ENCODE assay signal across 16 cellular contexts in genomic region chr6:28368522-28368921, GRCh38. TPM values are rescaled to one million over a fixed set of nuclear protein-coding genes. Genes with fewer than 3 reads are reported as not detected.
A peak's percentile ranks its signal among the peaks of the same experiment; 100 is the strongest.
DNase-seq lines count a peak whose midpoint lies in the region; ATAC-seq and TF ChIP-seq lines count a peak whose summit lies in the region.
"Had no signal": no experiment of that assay in that cellular context is flagged by ENCODE, and none has a peak within 500 bp of the region (broad histone marks: within the 10 kb centered on the region; RNA-seq: fewer than 3 reads in every experiment).

No MANE protein-coding gene starts in this region.

- H3K27me3 Mint-ChIP-seq in CD8-positive, alpha-beta memory T cell = no peaks in the 10 kb centered on the region
- H3K27me3 Mint-ChIP-seq: T-cell had no signal

- no peak overlapping the region for H3K4me3 Mint-ChIP-seq in CD8-positive, alpha-beta memory T cell
- H3K4me3 Mint-ChIP-seq: HFFc6, T-cell had no signal

- DNase-seq in NB4 (ENCODE audit: low read depth) = peak; percentile 37
- DNase-seq in upper lobe of right lung = no peak
- no peak for DNase-seq in CD8-positive, alpha-beta memory T cell
- no peak for DNase-seq in T-helper 9 cell
- DNase-seq in BE2C = no peak
- DNase-seq: activated CD4-positive, alpha-beta T cell treated with anti-CD3 and anti-CD28 coated beads, Interleukin-2, amount 50 U/mL, for 4 hours; dorsolateral prefrontal cortex; GDM1; HFFc6; Kasumi-1; mesenchymal stem cell; stimulated activated CD4-positive, alpha-beta T cell treated with anti-CD3 and anti-CD28 coated beads, Interleukin-12 subunit alpha, Interleukin-12 subunit beta, amount 100 ng/mL, for 4 hours; T-cell had no signal

- H3K27me3 ChIP-seq in upper lobe of right lung (no peaks in the 10 kb centered on the region), BE2C (no peaks in the 10 kb centered on the region)
- H3K27me3 ChIP-seq in CD8-positive, alpha-beta memory T cell (ENCODE audit: insufficient read depth, low read length, poor library complexity, severe bottlenecking) = no peaks in the 10 kb centered on the region
- H3K27me3 ChIP-seq: dorsolateral prefrontal cortex had no signal

- no peaks in the 10 kb centered on the region for H3K4me1 ChIP-seq in upper lobe of right lung
- no peaks in the 10 kb centered on the region for H3K4me1 ChIP-seq in CD8-positive, alpha-beta memory T cell (ENCODE audit: insufficient read depth, low read length)
- H3K4me1 ChIP-seq in BE2C = no peaks in the 10 kb centered on the region
- H3K4me1 ChIP-seq: parathyroid adenoma had no signal

- ATAC-seq in GM18870 (IDR thresholded peaks at IDR 0.05; ENCODE audit: unreplicated experiment) (peak; percentile 55), HG02852 (IDR thresholded peaks at IDR 0.05; ENCODE audit: unreplicated experiment) (peak; percentile 72), upper lobe of right lung (peak; percentile 51)
- ATAC-seq: T-cell had no signal

- no peak overlapping the region for H3K27ac ChIP-seq in upper lobe of right lung
- H3K27ac ChIP-seq in CD8-positive, alpha-beta memory T cell (ENCODE audit: low read depth, low read length) = no peak overlapping the region
- H3K27ac ChIP-seq: dorsolateral prefrontal cortex, parathyroid adenoma had no signal

- peak overlapping the region in 1 of 8 donors; percentile 71 for H3K27ac Mint-ChIP-seq in CD8-positive, alpha-beta memory T cell
- H3K27ac Mint-ChIP-seq: HFFc6, T-cell had no signal

- no peaks in the 10 kb centered on the region for H3K9me3 Mint-ChIP-seq in CD8-positive, alpha-beta memory T cell
- H3K9me3 Mint-ChIP-seq: HFFc6, T-cell had no signal

- no peak overlapping the region for H3K4me3 ChIP-seq in NB4 (ENCODE audit: low read depth, low read length)
- no peak overlapping the region for H3K4me3 ChIP-seq in upper lobe of right lung
- no peak overlapping the region for H3K4me3 ChIP-seq in CD8-positive, alpha-beta memory T cell (ENCODE audit: low read length)
- no peak overlapping the region for H3K4me3 ChIP-seq in BE2C (ENCODE audit: low read depth, low read length)
- H3K4me3 ChIP-seq: dorsolateral prefrontal cortex had no signal

- H3K36me3 ChIP-seq in upper lobe of right lung (peaks cover 36% of the 10 kb centered on the region), BE2C (peaks cover 15% of the 10 kb centered on the region)
- peaks cover 12% of the 10 kb centered on the region for H3K36me3 ChIP-seq in CD8-positive, alpha-beta memory T cell (ENCODE audit: insufficient read depth, low read length)

- no peak for TF ChIP-seq CTCF in NB4 (IDR thresholded peaks at IDR 0.05; ENCODE audit: low read depth, low read length)
- TF ChIP-seq CTCF in upper lobe of right lung (IDR thresholded peaks at IDR 0.05) = no peak
- TF ChIP-seq CTCF in BE2C (IDR thresholded peaks at IDR 0.05; ENCODE audit: low read depth, low read length) = no peak

- no peaks in the 10 kb centered on the region for H3K4me1 Mint-ChIP-seq in CD8-positive, alpha-beta memory T cell
- H3K4me1 Mint-ChIP-seq: T-cell had no signal

- POLR2A ChIA-PET in CD8-positive, alpha-beta memory T cell (lab: Charles Lee) = no interaction called here

- peaks cover 0 to 39% (median 12%) of the 10 kb centered on the region in 3 donors for H3K36me3 Mint-ChIP-seq in CD8-positive, alpha-beta memory T cell

- no peak for TF ChIP-seq POLR2A in NB4 (IDR thresholded peaks at IDR 0.05; ENCODE audit: extremely low read depth, insufficient read length)

- CTCF ChIA-PET in CD8-positive, alpha-beta memory T cell (lab: Charles Lee) = no interaction called here

- no peaks in the 10 kb centered on the region for H3K9me3 ChIP-seq in upper lobe of right lung
- H3K9me3 ChIP-seq in CD8-positive, alpha-beta memory T cell (ENCODE audit: low read length) = no peaks in the 10 kb centered on the region
- H3K9me3 ChIP-seq in BE2C = no peaks in the 10 kb centered on the region

- intact Hi-C loops in upper lobe of right lung (cut with DNase I) = no loop called here

RNA-seq across cellular contexts. Expression of gene ZKSCAN3, which starts 18.8 kb away (rescaled TPM):
- total RNA-seq in upper lobe of right lung = 7.3 TPM
- total RNA-seq in CD8-positive, alpha-beta memory T cell = 1 to 10 TPM; 3.0 to 4.7 TPM
- polyA plus RNA-seq in CD8-positive, alpha-beta memory T cell = 3.2 TPM
- polyA plus RNA-seq in BE2C (2012; ENCODE audit: insufficient read depth, insufficient read length, low read depth) = 0.83 TPM

RNA-seq across cellular contexts. Expression of gene ZSCAN12, which starts 31.0 kb away (rescaled TPM):
- total RNA-seq in upper lobe of right lung = 5.6 TPM
- 1 to 10 TPM; 4.3 to 4.4 TPM for total RNA-seq in CD8-positive, alpha-beta memory T cell
- polyA plus RNA-seq in CD8-positive, alpha-beta memory T cell = 2.2 TPM
- polyA plus RNA-seq in BE2C (2012; ENCODE audit: insufficient read depth, insufficient read length, low read depth) = 5.7 TPM

RNA-seq across cellular contexts. Expression of gene ZSCAN31, which starts 32.6 kb away (rescaled TPM):
- 28.5 TPM for total RNA-seq in upper lobe of right lung
- total RNA-seq in CD8-positive, alpha-beta memory T cell = 1 to 10 TPM; 1.1 to 2.6 TPM
- 0.72 TPM for polyA plus RNA-seq in CD8-positive, alpha-beta memory T cell
- polyA plus RNA-seq in BE2C (2012; ENCODE audit: insufficient read depth, insufficient read length, low read depth) = 3.4 TPM
